In genomic region chr1:200895448-200895799, GRCh38 we compare ENCODE assay signal across 17 cellular contexts. TPM values are rescaled to one million over a fixed set of nuclear protein-coding genes. Genes with fewer than 3 reads are reported as not detected.
DNase-seq lines count a peak whose midpoint lies in the region; ATAC-seq, FAIRE-seq and TF ChIP-seq lines count a peak whose summit lies in the region.
"Had no signal": no experiment of that assay in that cellular context is flagged by ENCODE, and none has a peak within 500 bp of the region (broad histone marks: within the 10 kb centered on the region; RNA-seq: fewer than 3 reads in every experiment).

No MANE protein-coding gene starts in this region.

- H3K27me3 ChIP-seq in H7 (ENCODE audit: control insufficient read depth, insufficient read depth, low read length) (no peaks in the 10 kb centered on the region), body of pancreas (no peaks in the 10 kb centered on the region), rectal smooth muscle tissue (ENCODE audit: control insufficient read depth, insufficient read depth, low read length) (peaks cover 2% of the 10 kb centered on the region)

- CTCF ChIA-PET in HEK293T (lab: Yijun Ruan, JAX) = no interaction called here

- H3K27ac ChIP-seq in body of pancreas = peak overlapping the region; percentile 87 to 96 (median 92)
- peak overlapping the region; percentile 66 to 95 for H3K27ac ChIP-seq in kidney (ENCODE audit: low read depth in 2 of 2, low read length in 2 of 2)
- no peak overlapping the region for H3K27ac ChIP-seq in rectal smooth muscle tissue (ENCODE audit: low read depth, low read length)

- peak; percentile 59 for DNase-seq in H7
- peak; percentile 40 to 65 (median 48) for DNase-seq in body of pancreas
- DNase-seq in kidney = no peak
- DNase-seq in ureter (ENCODE audit: low spot score) = no peak
- DNase-seq in HEK293T (ENCODE audit: extremely low spot score) = no peak
- DNase-seq in posterior vena cava (ENCODE audit: low spot score) = no peak
- DNase-seq: activated CD4-positive, alpha-beta T cell treated with anti-CD3 and anti-CD28 coated beads for 1 hour; activated naive CD8-positive, alpha-beta T cell treated with anti-CD3 and anti-CD28 coated beads, Interleukin-2, amount 10 ng/mL, durations not matched to agents 7 days and 5 days; central memory CD4-positive, alpha-beta T cell; glutamatergic neuron; NCI-H1092 treated with DMSO at 0.1 percent for 48 hours; NCI-H510A; nucleus accumbens; T-helper 1 cell had no signal

- 24 to 36% methylated on average over 2 to 8 of the region's 8 CpGs for WGBS in body of pancreas, 2 donors

- peak; percentile 6 for ATAC-seq in body of pancreas
- ATAC-seq in HG03097 (IDR thresholded peaks at IDR 0.05; ENCODE audit: low FRiP score, unreplicated experiment) = no peak

- no peak for TF ChIP-seq CTCF in body of pancreas (IDR thresholded peaks at IDR 0.05)
- no peak for TF ChIP-seq CTCF in kidney (IDR thresholded peaks at IDR 0.05; ENCODE audit: borderline replicate concordance, extremely low read depth, insufficient read depth)

- peaks cover 10% of the 10 kb centered on the region for H3K36me3 ChIP-seq in H7 (replicated peaks; ENCODE audit: control insufficient read depth, insufficient read depth, low read length)
- peaks cover 0 to 11% of the 10 kb centered on the region in 2 donors for H3K36me3 ChIP-seq in body of pancreas (replicated peaks in 1 of 2; ENCODE audit: insufficient read depth in 1 of 2, low read depth in 2 of 2)
- peaks cover 0 to 15% of the 10 kb centered on the region in 2 donors for H3K36me3 ChIP-seq in kidney (ENCODE audit: control insufficient read depth in 1 of 2, insufficient read depth in 2 of 2, low read length in 2 of 2)
- peaks cover 7% of the 10 kb centered on the region for H3K36me3 ChIP-seq in rectal smooth muscle tissue (ENCODE audit: control insufficient read depth, insufficient read depth, low read length)

- H3K4me1 ChIP-seq in body of pancreas (peaks cover 55% of the 10 kb centered on the region), kidney (ENCODE audit: control insufficient read depth in 1 of 2, insufficient read depth in 1 of 2, low read depth in 1 of 2, low read length in 2 of 2) (peaks cover 30 to 36% of the 10 kb centered on the region in 2 donors), rectal smooth muscle tissue (ENCODE audit: control insufficient read depth, insufficient read depth, low read length) (no peaks in the 10 kb centered on the region)

- intact Hi-C loops in body of pancreas (cut with DNase I) = no loop called here
- intact Hi-C loops in kidney (cut with DNase I) = no loop called here
- intact Hi-C loops in posterior vena cava (cut with DNase I) = no loop called here

- H3K9ac ChIP-seq in kidney (ENCODE audit: low read length in 2 of 2) = peak overlapping the region; percentile 0 to 96
- H3K9ac ChIP-seq in rectal smooth muscle tissue (ENCODE audit: low read length) = no peak overlapping the region

- FAIRE-seq in kidney (lab: Jason Lieb, UNC) = no peak
- FAIRE-seq: endometrium had no signal

- TF ChIP-seq POLR2A in body of pancreas (IDR thresholded peaks at IDR 0.05) = no peak

- H3K4me3 ChIP-seq in H7 (ENCODE audit: insufficient read depth, low read depth, low read length) (no peak overlapping the region), body of pancreas (peak overlapping the region; percentile 5 to 24), kidney (ENCODE audit: low read length in 2 of 2) (peak overlapping the region; percentile 28 to 87), rectal smooth muscle tissue (ENCODE audit: low read length) (peak overlapping the region; percentile 65)

- H3K9me3 ChIP-seq in body of pancreas (no peaks in the 10 kb centered on the region), kidney (ENCODE audit: control insufficient read depth in 1 of 2, low read length in 2 of 2) (no peaks in the 10 kb centered on the region)

- POLR2A ChIA-PET in HEK293T (lab: Yijun Ruan, JAX) = interaction anchor here (0.6 kb wide), 1 partner anchor 277 kb away, joined by 4 read pairs; no protein-coding TSS in a partner anchor

TF ChIP-seq in HEK293T, 16 proteins besides CTCF, POLR2A, EP300 and RAD21:
- TF ChIP-seq PKNOX1 (IDR thresholded peaks at IDR 0.05) (no peak), SP1 (IDR thresholded peaks at IDR 0.05) (no peak), HDGF (IDR thresholded peaks at IDR 0.05; ENCODE audit: borderline replicate concordance) (no peak), ZNF384 (IDR thresholded peaks at IDR 0.05) (no peak), L3MBTL2 (conservative IDR thresholded peaks at IDR 0.05) (no peak), FOXK2 (IDR thresholded peaks at IDR 0.05) (no peak), NFRKB (IDR thresholded peaks at IDR 0.05) (no peak), BHLHE40 (IDR thresholded peaks at IDR 0.05; ENCODE audit: borderline replicate concordance) (no peak), FOXA1 (IDR thresholded peaks at IDR 0.05) (no peak), ELF4 (IDR thresholded peaks at IDR 0.05) (no peak), ARNT (IDR thresholded peaks at IDR 0.05) (no peak), FOXM1 (IDR thresholded peaks at IDR 0.05; ENCODE audit: borderline replicate concordance) (no peak), CTBP1 (IDR thresholded peaks at IDR 0.05; ENCODE audit: borderline replicate concordance) (no peak), TARDBP (IDR thresholded peaks at IDR 0.05) (no peak), SUZ12 (IDR thresholded peaks at IDR 0.05) (no peak), LEF1 (IDR thresholded peaks at IDR 0.05; ENCODE audit: borderline replicate concordance) (no peak)

RNA-seq across cellular contexts. Expression of gene INAVA, which starts 0.7 kb away (rescaled TPM):
- 44.5 and 53.8 TPM in 2 replicates for total RNA-seq in H7 (2014; rRNA removed; shearing (Covaris generic))
- 10 to 100 TPM; 22.1 to 30.7 TPM for total RNA-seq in body of pancreas
- 48.8 TPM for total RNA-seq in kidney
- polyA plus RNA-seq in kidney (ENCODE audit: insufficient read depth, low read depth, low replicate concordance) = 22.1 TPM
- total RNA-seq in ureter = 83.2 TPM
- total RNA-seq in posterior vena cava = under 1 TPM; 0.29 to 0.51 TPM

RNA-seq across cellular contexts. Expression of gene GPR25, which starts 22.6 kb away (rescaled TPM):
- not detected in 2 replicates for total RNA-seq in H7 (2014; rRNA removed; shearing (Covaris generic))
- total RNA-seq in body of pancreas (1 to 10 TPM in 1 of 2 donors, not detected in 1; 1.3 TPM), kidney (0.19 TPM), ureter (not detected), posterior vena cava (not detected)
- polyA plus RNA-seq in kidney (ENCODE audit: insufficient read depth, low read depth, low replicate concordance) = not detected

Comparison
In these comparisons a context has a peak if more than half of its experiments do, and no peak if none do; other contexts are left out.
1. DNase-seq: peak in H7 (single experiment) and body of pancreas (4 of 4); none in kidney (single experiment), ureter (single experiment), HEK293T (single experiment) and posterior vena cava (single experiment).
2. RNA of gene INAVA, which starts 0.7 kb away (total RNA-seq): 83.2 TPM in ureter (single experiment), 44.5 to 53.8 TPM in H7, 48.8 TPM in kidney (single experiment) and 22.1 to 30.7 TPM in body of pancreas; 0.29 to 0.51 TPM in posterior vena cava; every median in the first group is over 10 times any median in the second.